Comparison of ENCODE assay signal across 27 cellular contexts in the genomic region with DNA sequence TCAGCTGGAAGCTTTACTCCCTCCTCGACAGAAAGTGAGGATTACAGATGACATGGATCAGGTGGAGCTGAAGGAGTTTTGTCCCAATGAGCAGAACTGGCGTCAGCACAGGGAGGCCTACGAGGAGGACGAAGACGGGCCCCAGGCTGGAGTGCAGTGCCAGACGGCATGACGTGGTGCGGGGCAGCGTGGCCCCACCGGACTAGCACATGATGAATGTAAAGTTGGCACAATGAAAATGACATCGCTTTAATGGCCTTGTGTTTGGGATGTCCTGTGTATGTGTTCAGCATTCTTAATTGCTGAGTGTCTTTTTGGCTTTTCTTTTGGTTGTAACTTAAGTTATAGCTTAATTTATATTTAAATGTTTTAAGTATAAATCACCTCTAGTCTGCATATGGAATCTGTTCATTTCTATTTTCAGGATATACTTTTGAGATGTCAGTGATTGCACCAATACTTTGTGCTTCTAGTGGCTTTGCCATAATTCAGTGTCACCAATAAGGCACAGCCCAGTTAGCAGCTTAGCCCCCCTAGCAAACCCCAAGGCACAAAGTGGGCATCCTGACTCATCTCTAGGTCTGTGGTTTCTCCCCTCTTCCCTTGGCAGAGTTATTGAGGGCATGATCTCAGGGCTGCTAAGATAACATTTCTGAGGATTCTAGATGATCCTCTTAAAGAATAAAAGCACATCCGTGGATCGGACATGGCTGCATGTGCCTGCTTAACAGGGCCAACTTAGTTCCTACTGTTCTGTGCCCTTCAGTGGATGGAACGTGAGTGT. TPM values are rescaled to one million over a fixed set of nuclear protein-coding genes. Genes with fewer than 3 reads are reported as not detected.
DNase-seq lines count a peak whose midpoint lies in the region; ATAC-seq and TF ChIP-seq lines count a peak whose summit lies in the region.
"Had no signal": no experiment of that assay in that cellular context is flagged by ENCODE, and none has a peak within 500 bp of the region (broad histone marks: within the 10 kb centered on the region; RNA-seq: fewer than 3 reads in every experiment).

No MANE protein-coding gene starts in this region.

- H3K9me2 ChIP-seq in PC-9 (ENCODE audit: insufficient read depth): no peaks in the 10 kb centered on the region

- no peaks in the 10 kb centered on the region for H3F3A ChIP-seq in PC-9 (ENCODE audit: insufficient read depth, low read depth)

- TF ChIP-seq CTCF in osteoblast (IDR thresholded peaks at IDR 0.05; ENCODE audit: extremely low read depth, low read depth, low read length): no peak
- TF ChIP-seq CTCF in PC-9 (conservative IDR thresholded peaks at IDR 0.05): no peak
- no peak for TF ChIP-seq CTCF in ascending aorta (IDR thresholded peaks at IDR 0.05)

- ATAC-seq in T-helper 17 cell (no peak), left colon (no peak)

- H3K4me2 ChIP-seq in osteoblast (ENCODE audit: insufficient read depth, low read length) (peak overlapping the region; percentile 3), PC-9 (no peak overlapping the region)
- H3K4me2 ChIP-seq: BLaER1 had no signal

- H4K20me1 ChIP-seq in osteoblast (ENCODE audit: insufficient read depth, low read length) (no peaks in the 10 kb centered on the region), PC-9 (ENCODE audit: insufficient read depth) (no peaks in the 10 kb centered on the region)
- H4K20me1 ChIP-seq: BLaER1 had no signal

- H3K27ac ChIP-seq in osteoblast (ENCODE audit: low read depth, low read length) (no peak overlapping the region), PC-9 (no peak overlapping the region), ascending aorta (no peak overlapping the region)
- H3K27ac ChIP-seq: BLaER1, GM23248 had no signal

- no TSS peak for BruUV-seq in PC-9 (replicated peaks; lab: Mats Ljungman, UMichigan)

- intact Hi-C loops in PC-9 (cut with micrococcal nuclease; ENCODE audit: unreplicated experiment): no loop called here
- intact Hi-C loops in ascending aorta (cut with DNase I): no loop called here
- intact Hi-C loops in left colon (cut with DNase I, micrococcal nuclease): no loop called here

- H3K36me3 ChIP-seq in osteoblast (ENCODE audit: insufficient read depth, low read length) (peaks cover 39% of the 10 kb centered on the region), PC-9 (ENCODE audit: low read depth) (no peaks in the 10 kb centered on the region), ascending aorta (peaks cover 33 to 57% of the 10 kb centered on the region in 2 donors)

- H3K9me3 ChIP-seq in T-helper 17 cell (ENCODE audit: control insufficient read depth, low read length, poor library complexity, severe bottlenecking): no peaks in the 10 kb centered on the region
- H3K9me3 ChIP-seq in osteoblast (ENCODE audit: low read depth, low read length): no peaks in the 10 kb centered on the region
- no peaks in the 10 kb centered on the region for H3K9me3 ChIP-seq in PC-9 (ENCODE audit: insufficient read depth, low read depth)
- no peaks in the 10 kb centered on the region for H3K9me3 ChIP-seq in ascending aorta
- H3K9me3 ChIP-seq: BLaER1, Caco-2, HAP-1 had no signal

- no peak overlapping the region for H3K4me3 ChIP-seq in osteoblast (ENCODE audit: insufficient read depth, low read length)
- no peak overlapping the region for H3K4me3 ChIP-seq in PC-9
- no peak overlapping the region for H3K4me3 ChIP-seq in ascending aorta
- H3K4me3 ChIP-seq: BLaER1, GM23248, HAP-1 had no signal

- H3K27me3 Mint-ChIP-seq in T-helper 17 cell: no peaks in the 10 kb centered on the region
- H3K27me3 Mint-ChIP-seq: CD4-positive, alpha-beta T cell had no signal

- H3K27me3 ChIP-seq in osteoblast (ENCODE audit: insufficient read depth, low read length): no peaks in the 10 kb centered on the region
- no peaks in the 10 kb centered on the region for H3K27me3 ChIP-seq in PC-9 (ENCODE audit: insufficient read depth, low read depth)
- H3K27me3 ChIP-seq in ascending aorta: no peaks in the 10 kb centered on the region
- H3K27me3 ChIP-seq: BLaER1 had no signal

- CTCF ChIA-PET in PC-9 (lab: Charles Lee): interaction anchor here (0.6 kb wide), 1 partner anchor 85 kb away, joined by 3 read pairs; no protein-coding TSS in a partner anchor

- H3K4me1 ChIP-seq in osteoblast (ENCODE audit: insufficient read depth, low read length) (peaks cover 16% of the 10 kb centered on the region), PC-9 (replicated peaks; ENCODE audit: insufficient read depth) (no peaks in the 10 kb centered on the region), ascending aorta (no peaks in the 10 kb centered on the region)
- H3K4me1 ChIP-seq: HAP-1 had no signal

- peak overlapping the region; percentile 37 for H3K27ac Mint-ChIP-seq in T-helper 17 cell
- H3K27ac Mint-ChIP-seq: CD4-positive, alpha-beta T cell had no signal

- H3K79me2 ChIP-seq in osteoblast (ENCODE audit: insufficient read depth, low read length) (no peaks in the 10 kb centered on the region), PC-9 (ENCODE audit: low read depth) (no peaks in the 10 kb centered on the region)

- POLR2A ChIA-PET in PC-9 (lab: Charles Lee; ENCODE audit: unreplicated experiment): no interaction called here

- H3K4me3 Mint-ChIP-seq in T-helper 17 cell: no peak overlapping the region
- H3K4me3 Mint-ChIP-seq: CD4-positive, alpha-beta T cell had no signal

- H3K4me1 Mint-ChIP-seq in T-helper 17 cell: peaks cover 6% of the 10 kb centered on the region

- DNase-seq in EL (peak; percentile 42), HS-5 (ENCODE audit: low read depth) (peak; percentile 51), T-helper 17 cell (no peak), osteoblast (ENCODE audit: insufficient read length, low spot score, missing footprints) (no peak), PC-9 (no peak), GOT3 (lab: John Stamatoyannopoulos, UW) (no peak), ascending aorta (ENCODE audit: low spot score in 2 of 2) (no peak), left colon (no peak)
- DNase-seq: ACHN; Caco-2; CD4-positive, alpha-beta T cell; DMS 273 treated with DMSO at 0.1 percent for 48 hours; DMS79 treated with DMSO at 0.1 percent for 48 hours; GM23248; Karpas-422; NCI-H1694; NCI-H2081 treated with DMSO at 0.1 percent for 48 hours; NCI-H2171 treated with DMSO at 0.1 percent for 48 hours; NCI-H446; NCI-H526; Right ventricle myocardium superior had no signal

- H2AFZ ChIP-seq in osteoblast (ENCODE audit: low read length) (no peak overlapping the region), PC-9 (no peak overlapping the region)
- H2AFZ ChIP-seq: GM23248 had no signal

- H3K36me3 Mint-ChIP-seq in T-helper 17 cell (ENCODE audit: low read depth): peaks cover 7% of the 10 kb centered on the region

RNA-seq across cellular contexts. Expression of gene DNAJA4, which starts 16.1 kb away (rescaled TPM):
- total RNA-seq in T-helper 17 cell (10 to 100 TPM; 28.0 to 30.3 TPM), osteoblast (2.1 and 2.2 TPM in 2 replicates), PC-9 (2021) (0.33 and 0.35 TPM in 2 replicates), ascending aorta (3.5 TPM), left colon (10 to 100 TPM; 36.7 to 39.6 TPM)
- total RNA-seq: G401, OCI-LY7 had no signal

RNA-seq across cellular contexts. Expression of gene SKIC8, which starts 18.9 kb away (rescaled TPM):
- 10 to 100 TPM; 24.3 to 24.4 TPM for total RNA-seq in T-helper 17 cell
- 62.6 and 64.8 TPM in 2 replicates for total RNA-seq in osteoblast
- 44.5 and 47.7 TPM in 2 replicates for total RNA-seq in PC-9 (2021)
- total RNA-seq in ascending aorta: 19.9 TPM
- 10 to 100 TPM; 33.2 to 35.1 TPM for total RNA-seq in left colon

RNA-seq across cellular contexts. Expression of gene ACSBG1, which starts 46.1 kb away (rescaled TPM):
- total RNA-seq in T-helper 17 cell: 1 to 10 TPM in 1 of 2 donors, under 1 TPM in 1; 0.05 to 1.1 TPM
- under 0.01 TPM in 2 replicates for total RNA-seq in osteoblast
- 0.48 and 1.2 TPM in 2 replicates for total RNA-seq in PC-9 (2021)
- total RNA-seq in ascending aorta: not detected
- total RNA-seq in left colon: under 1 TPM; 0.45 to 0.58 TPM
- total RNA-seq: Caco-2, GM23248, M059J had no signal

RNA-seq across cellular contexts. Expression of gene CRABP1, which starts 59.7 kb away (rescaled TPM):
- total RNA-seq in T-helper 17 cell (not detected), osteoblast (not detected in 2 replicates), PC-9 (2021) (not detected in 2 replicates), ascending aorta (not detected), left colon (1 to 10 TPM in 1 of 2 donors, under 1 TPM in 1; 0.61 to 1.5 TPM)
- total RNA-seq: CD4-positive, alpha-beta T cell; G401; GM23248; M059J; OCI-LY7; Right ventricle myocardium superior; SK-MEL-5 had no signal

Comparison
In these comparisons a context has a peak if more than half of its experiments do, and no peak if none do; other contexts are left out.
1. DNase-seq: peak in EL (single experiment) and HS-5 (single experiment); none in T-helper 17 cell (0 of 3), osteoblast (single experiment), PC-9 (0 of 2), GOT3 (single experiment), ascending aorta (0 of 2) and left colon (0 of 2).